In the genomic region with DNA sequence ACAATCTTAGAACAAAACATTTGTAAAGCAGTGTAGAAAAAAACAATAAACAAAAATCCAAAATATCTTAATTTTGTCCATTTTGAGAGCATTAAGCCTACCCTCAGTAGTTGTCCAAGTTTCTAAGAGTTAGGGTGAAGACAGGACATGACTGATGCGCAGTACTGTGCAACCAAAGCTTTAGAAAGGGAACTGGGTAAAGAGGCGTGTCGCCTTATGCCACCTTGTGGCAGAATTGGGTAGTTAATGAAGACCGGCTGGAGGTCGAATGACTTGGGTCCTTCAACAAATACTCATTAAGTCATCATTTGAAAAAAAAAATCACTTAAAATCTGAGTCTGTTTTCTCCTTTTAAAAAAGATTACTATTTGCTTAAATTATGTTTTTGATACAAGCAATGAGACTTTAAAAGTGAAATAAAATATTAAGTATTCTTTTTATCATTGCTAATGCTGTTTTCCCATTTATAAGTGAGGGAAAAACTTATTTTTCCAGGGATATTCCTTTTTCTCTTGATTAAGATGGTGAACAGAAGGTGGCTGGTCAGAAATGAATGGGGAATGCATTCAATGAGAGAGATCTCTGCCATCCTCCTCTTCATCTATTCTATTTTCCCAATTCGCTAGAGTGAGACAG, we compare ENCODE assay signal across 1 cellular context.
TF ChIP-seq lines count a peak whose summit lies in the region.

No MANE protein-coding gene starts in this region.

TF ChIP-seq in SK-N-SH treated with all-trans-retinoic acid at 6 μM for 48 hours, 23 proteins besides CTCF, POLR2A, EP300 and RAD21 (continued from another document):
- TF ChIP-seq SNAI2 (CRISPR knock-in tag; IDR thresholded peaks at IDR 0.05), result no peak
- TF ChIP-seq ZFP3 (CRISPR knock-in tag; IDR thresholded peaks at IDR 0.05), result no peak
